Comparison of ENCODE assay signal across 8 cellular contexts in genomic region chr3:119352235-119352634, GRCh38. TPM values are rescaled to one million over a fixed set of nuclear protein-coding genes. Genes with fewer than 3 reads are reported as not detected.
DNase-seq lines count a peak whose midpoint lies in the region; ATAC-seq and TF ChIP-seq lines count a peak whose summit lies in the region.

No MANE protein-coding gene starts in this region.

- peak overlapping the region; percentile 40; the same call in 2 of the 3 replicates for H2BK15ac ChIP-seq in IMR-90 (ENCODE audit: low read depth, low read length)

- no peak for TF ChIP-seq RAD21 in IMR-90 (IDR thresholded peaks at IDR 0.05; ENCODE audit: low read length)

- H3K27me3 ChIP-seq in IMR-90 (ENCODE audit: control insufficient read depth, insufficient read depth, low read length): no peaks in the 10 kb centered on the region

- H3K9ac ChIP-seq in IMR-90 (ENCODE audit: low read depth, low read length): peak overlapping the region; percentile 22; the same call in 1 of the 2 replicates

- WGBS in IMR-90 (ENCODE audit: extremely low coverage in 2 of 2, insufficient read length in 1 of 2), 2 experiments: no CpG with 5 or more reads among the region's 4 CpGs

- H3K36me3 Mint-ChIP-seq in activated T-cell treated with anti-CD3 and anti-CD28 coated beads, Interleukin-2, amount 50 U/mL, for 24 hours (ENCODE audit: low read depth): no peaks in the 10 kb centered on the region

- H3K14ac ChIP-seq in IMR-90 (replicated peaks; ENCODE audit: low read depth, low read length): peak overlapping the region; percentile 63

- H3K4me3 Mint-ChIP-seq in activated T-cell treated with anti-CD3 and anti-CD28 coated beads, Interleukin-2, amount 50 U/mL, for 24 hours: no peak overlapping the region

- dilution Hi-C loops in IMR-90 (cut with HindIII; ENCODE audit: low sequenced_read_pairs, unreplicated experiment): no loop called here

- POLR2A ChIA-PET in IMR-90 (lab: Charles Lee; ENCODE audit: unreplicated experiment): no interaction called here
- POLR2A ChIA-PET in HEK293T (lab: Yijun Ruan, JAX): no interaction called here

- no peak overlapping the region for H2AK9ac ChIP-seq in IMR-90 (replicated peaks; ENCODE audit: low read depth, low read length, poor library complexity)

- TF ChIP-seq CTCF in IMR-90 (conservative IDR thresholded peaks at IDR 0.05; ENCODE audit: low read depth, low read length) (no peak), mucosa of descending colon (IDR thresholded peaks at IDR 0.05) (no peak)

- peak overlapping the region; percentile 9; the same call in 1 of the 2 replicates for H4K5ac ChIP-seq in IMR-90 (ENCODE audit: low read depth, low read length)

- intact Hi-C loops in IMR-90 (cut with micrococcal nuclease) (loop anchor here (2.0 kb wide), 1 partner anchor 207 kb away; no protein-coding TSS in a partner anchor), mucosa of descending colon (cut with DNase I, micrococcal nuclease) (no loop called here)

- peak overlapping the region; percentile 94 for H3K18ac ChIP-seq in IMR-90 (ENCODE audit: low read depth, low read length)

- peak overlapping the region; percentile 70 for H2BK120ac ChIP-seq in IMR-90 (ENCODE audit: low read depth, low read length)

- H3K4me1 ChIP-seq in IMR-90 (ENCODE audit: control insufficient read depth, insufficient read depth, low read length): peaks cover 21% of the 10 kb centered on the region
- H3K4me1 ChIP-seq in mucosa of descending colon (ENCODE audit: low read depth): peaks cover 2% of the 10 kb centered on the region

- ATAC-seq in GM21423 (IDR thresholded peaks at IDR 0.05; ENCODE audit: unreplicated experiment) (peak; percentile 98), IMR-90 (ENCODE audit: low read depth) (no peak), mucosa of descending colon (peak; percentile 37)

- BruUV-seq in IMR-90 (replicated peaks; lab: Mats Ljungman, UMichigan): no TSS peak

- H3K9me3 Mint-ChIP-seq in activated T-cell treated with anti-CD3 and anti-CD28 coated beads, Interleukin-2, amount 50 U/mL, for 24 hours: no peaks in the 10 kb centered on the region

- H4K91ac ChIP-seq in IMR-90 (ENCODE audit: insufficient read depth, low read depth, low read length): peak overlapping the region; percentile 60

- peaks cover 35% of the 10 kb centered on the region for H3K4me1 Mint-ChIP-seq in activated T-cell treated with anti-CD3 and anti-CD28 coated beads, Interleukin-2, amount 50 U/mL, for 24 hours (ENCODE audit: low read depth)

- no peak overlapping the region; the same call in 1 of the 2 replicates for H3K23ac ChIP-seq in IMR-90 (ENCODE audit: low read depth, low read length)

- H3K4ac ChIP-seq in IMR-90 (ENCODE audit: low read depth, low read length): peak overlapping the region; percentile 76

- H4K8ac ChIP-seq in IMR-90 (ENCODE audit: low read depth in 2 of 2, low read length in 2 of 2): peak overlapping the region in 1 of 2 experiments; percentile 16; a peak in 1 of 4 replicates

- CTCF ChIA-PET in IMR-90 (lab: Yijun Ruan, JAX): interaction anchor here (0.6 to 2.0 kb wide), 4 partner anchors 9 to 111 kb away, joined by 3 to 9 read pairs (median 4); no protein-coding TSS in a partner anchor
- CTCF ChIA-PET in HEK293T (lab: Yijun Ruan, JAX): interaction anchor here (0.6 kb wide), 1 partner anchor 76 kb away, joined by 3 read pairs; no protein-coding TSS in a partner anchor

- H3K27ac ChIP-seq in IMR-90 (ENCODE audit: insufficient read depth, low read length): peak overlapping the region; percentile 83; the same call in 1 of the 2 replicates

- peaks cover 10% of the 10 kb centered on the region for H3K9me1 ChIP-seq in IMR-90 (ENCODE audit: insufficient read depth, low read length)

- no peak overlapping the region for H2AFZ ChIP-seq in IMR-90 (replicated peaks; ENCODE audit: low read length, poor library complexity)

- peak overlapping the region; percentile 55 for H3K27ac Mint-ChIP-seq in activated T-cell treated with anti-CD3 and anti-CD28 coated beads, Interleukin-2, amount 50 U/mL, for 24 hours

- H3K36me3 ChIP-seq in IMR-90 (ENCODE audit: control insufficient read depth, insufficient read depth, low read length) (no peaks in the 10 kb centered on the region), mucosa of descending colon (ENCODE audit: low read depth) (no peaks in the 10 kb centered on the region)

- in situ Hi-C loops in IMR-90 (cut with MboI; ENCODE audit: low sequenced_read_pairs): loop anchor here (5.0 kb wide), 1 partner anchor 60 kb away; the partner anchor contains the start of gene ARHGAP31

- peak; percentile 21 for DNase-seq in CMK (ENCODE audit: low read depth)
- DNase-seq in IMR-90: peak; percentile 31
- peak; percentile 58 for DNase-seq in activated T-cell treated with anti-CD3 and anti-CD28 coated beads, Interleukin-2, amount 50 U/mL, for 24 hours
- no peak for DNase-seq in mucosa of descending colon
- no peak for DNase-seq in cortex of kidney (lab: John Stamatoyannopoulos, UW)
- no peak for DNase-seq in HEK293T (ENCODE audit: extremely low spot score)
- DNase-seq in NCI-H510A (lab: John Stamatoyannopoulos, UW): no peak

- H3K4me3 ChIP-seq in IMR-90 (ENCODE audit: insufficient read depth, low read depth, low read length) (no peak overlapping the region), mucosa of descending colon (no peak overlapping the region)

- H3K4me2 ChIP-seq in IMR-90 (ENCODE audit: low read depth, low read length): no peak overlapping the region; the same call in 1 of the 2 replicates

- peak overlapping the region; percentile 64 for H2BK20ac ChIP-seq in IMR-90 (ENCODE audit: low read depth, low read length)

- TF ChIP-seq POLR2A in IMR-90 (IDR thresholded peaks at IDR 0.05; ENCODE audit: low read depth, low read length): no peak

- no peaks in the 10 kb centered on the region for H3K27me3 Mint-ChIP-seq in activated T-cell treated with anti-CD3 and anti-CD28 coated beads, Interleukin-2, amount 50 U/mL, for 24 hours

- H2BK5ac ChIP-seq in IMR-90 (ENCODE audit: low read depth, low read length, poor library complexity, severe bottlenecking): peak overlapping the region; percentile 57

- peaks cover 5 to 49% of the 10 kb centered on the region in 2 experiments; a peak in 3 of 4 replicates for H3K79me1 ChIP-seq in IMR-90 (ENCODE audit: low read depth in 1 of 2, low read length in 2 of 2)

- H2AK5ac ChIP-seq in IMR-90 (ENCODE audit: low read depth, low read length): peak overlapping the region; percentile 46; the same call in 1 of the 2 replicates

- H3K56ac ChIP-seq in IMR-90 (ENCODE audit: extremely low read depth, insufficient read depth, low read length): no peak overlapping the region; the same call in 1 of the 2 replicates

- H3K9me3 ChIP-seq in IMR-90 (ENCODE audit: control insufficient read depth, insufficient read depth, low read length): no peaks in the 10 kb centered on the region
- no peaks in the 10 kb centered on the region for H3K9me3 ChIP-seq in mucosa of descending colon

- peaks cover 3% of the 10 kb centered on the region; the same call in 1 of the 2 replicates for H4K20me1 ChIP-seq in IMR-90 (ENCODE audit: insufficient read depth, low read length)

TF ChIP-seq in IMR-90, 13 proteins besides CTCF, POLR2A, EP300 and RAD21 (continues in another document):
- TF ChIP-seq CEBPB (IDR thresholded peaks at IDR 0.05; ENCODE audit: low read depth, low read length) (no peak), MXI1 (IDR thresholded peaks at IDR 0.05; ENCODE audit: borderline replicate concordance, low read depth, low read length) (no peak), BHLHE40 (IDR thresholded peaks at IDR 0.05; ENCODE audit: low read depth, low read length) (no peak), ELK1 (IDR thresholded peaks at IDR 0.05; ENCODE audit: borderline replicate concordance, low read depth, low read length) (no peak), FOS (IDR thresholded peaks at IDR 0.05; ENCODE audit: low read depth, low read length) (no peak), MAFK (IDR thresholded peaks at IDR 0.05; ENCODE audit: low read depth, low read length) (no peak), MAZ (IDR thresholded peaks at IDR 0.05; ENCODE audit: borderline replicate concordance, low read depth, low read length) (no peak), SMC3 (IDR thresholded peaks at IDR 0.05; ENCODE audit: low read depth, low read length) (no peak)

TF ChIP-seq in HEK293T, 16 proteins besides CTCF, POLR2A, EP300 and RAD21:
- TF ChIP-seq LEF1 (IDR thresholded peaks at IDR 0.05; ENCODE audit: borderline replicate concordance) (no peak), NFRKB (IDR thresholded peaks at IDR 0.05) (no peak), FOXK2 (IDR thresholded peaks at IDR 0.05) (no peak), SP1 (IDR thresholded peaks at IDR 0.05) (no peak), BHLHE40 (IDR thresholded peaks at IDR 0.05; ENCODE audit: borderline replicate concordance) (no peak), SUZ12 (IDR thresholded peaks at IDR 0.05) (no peak)

RNA-seq across cellular contexts. Expression of gene ARHGAP31, which starts 58.1 kb away (rescaled TPM):
- total RNA-seq in IMR-90 (2012; rRNA removed) (6.6 and 7.5 TPM in 2 replicates), mucosa of descending colon (10 to 100 TPM in 2 of 3 donors, 1 to 10 TPM in 1; 7.7 to 25.8 (median 11.8) TPM)
- polyA plus RNA-seq in IMR-90 (2012; rRNA removed): 7.7 and 8.3 TPM in 2 replicates
- polyA plus RNA-seq in IMR-90 (2012; cell fraction: cytosol; rRNA removed): 2.2 and 2.4 TPM in 2 replicates
- 2.2 and 3.0 TPM in 2 replicates for polyA plus RNA-seq in IMR-90 (2012; cell fraction: nucleus; rRNA removed; ENCODE audit: low replicate concordance)

Comparison
In these comparisons a context has a peak if more than half of its experiments do, and no peak if none do; other contexts are left out.
1. DNase-seq: peak in CMK (single experiment), IMR-90 (single experiment) and activated T-cell treated with anti-CD3 and anti-CD28 coated beads, Interleukin-2, amount 50 U/mL, for 24 hours (single experiment); none in mucosa of descending colon (0 of 3), cortex of kidney (single experiment), HEK293T (single experiment) and NCI-H510A (single experiment).